ENCODE assay signal across 1 cellular context in genomic region chr10:59036311-59037017, GRCh38.
TF ChIP-seq lines count a peak whose summit lies in the region.

No MANE protein-coding gene starts in this region.

TF ChIP-seq in GM12878, 131 proteins besides CTCF, POLR2A, EP300 and RAD21 (continued from another document):
- TF ChIP-seq TAF1 (IDR thresholded peaks at IDR 0.05; ENCODE audit: borderline replicate concordance, low read depth, low read length) (0 out of 2 replicates have a peak, but pooled peaks have one; percentile 21), NR2C2 (IDR thresholded peaks at IDR 0.05; ENCODE audit: borderline replicate concordance, control insufficient read depth, insufficient read length, low read depth) (no peak), ZBED1 (IDR thresholded peaks at IDR 0.05; ENCODE audit: borderline replicate concordance) (peak; percentile 37; the same call in 1 of the 2 replicates), ATF2 (IDR thresholded peaks at IDR 0.05; ENCODE audit: low read length) (peak; percentile 71; the same call in 1 of the 2 replicates), IRF3 (IDR thresholded peaks at IDR 0.05) (no peak), RAD51 (IDR thresholded peaks at IDR 0.05) (no peak), EGR1 (IDR thresholded peaks at IDR 0.05; ENCODE audit: borderline replicate concordance in 1 of 2, low read depth in 2 of 2, low read length in 2 of 2) (no peak), STAT1 (conservative IDR thresholded peaks at IDR 0.05) (no peak), POU2F2 (IDR thresholded peaks at IDR 0.05; ENCODE audit: borderline replicate concordance, low read depth, low read length) (peak; percentile 89; the same call in 2 of the 3 replicates), POLR2AphosphoS2 (IDR thresholded peaks at IDR 0.05; ENCODE audit: low read depth, low read length) (no peak), ELK1 (IDR thresholded peaks at IDR 0.05; ENCODE audit: low read depth, low read length) (no peak), SP1 (IDR thresholded peaks at IDR 0.05; ENCODE audit: low read depth, low read length) (peak; percentile 36), PML (IDR thresholded peaks at IDR 0.05; ENCODE audit: low read length) (0 out of 2 replicates have a peak, but pooled peaks have one; percentile 43), NFXL1 (IDR thresholded peaks at IDR 0.05; ENCODE audit: borderline replicate concordance) (no peak), NR2F1 (conservative IDR thresholded peaks at IDR 0.05) (peak; percentile 87), PAX5 (IDR thresholded peaks at IDR 0.05; ENCODE audit: borderline replicate concordance, low read depth, low read length) (0 out of 2 replicates have a peak, but pooled peaks have one; percentile 35), NFIC (IDR thresholded peaks at IDR 0.05; ENCODE audit: low read depth, low read length) (peak; percentile 66), FOXM1 (IDR thresholded peaks at IDR 0.05; ENCODE audit: low read depth, low read length) (peak; percentile 63; the same call in 1 of the 2 replicates), PKNOX1 (IDR thresholded peaks at IDR 0.05) (peak; percentile 9; the same call in 1 of the 2 replicates), ZBTB4 (CRISPR knock-in tag; IDR thresholded peaks at IDR 0.05) (no peak), TCF3 (IDR thresholded peaks at IDR 0.05; ENCODE audit: borderline replicate concordance, insufficient read depth, low read depth, low read length) (no peak), CEBPZ (IDR thresholded peaks at IDR 0.05; ENCODE audit: low read depth, low read length) (no peak), MYB (IDR thresholded peaks at IDR 0.05; ENCODE audit: borderline replicate concordance, low read depth, low read length) (no peak), YBX1 (IDR thresholded peaks at IDR 0.05) (no peak), ZBTB40 (IDR thresholded peaks at IDR 0.05; ENCODE audit: borderline replicate concordance) (no peak), TBL1XR1 (IDR thresholded peaks at IDR 0.05; ENCODE audit: low read depth, low read length) (peak; percentile 64; the same call in 1 of the 2 replicates), RELB (IDR thresholded peaks at IDR 0.05; ENCODE audit: low read depth) (peak; percentile 37; the same call in 1 of the 2 replicates), SPI1 (IDR thresholded peaks at IDR 0.05; ENCODE audit: borderline replicate concordance, insufficient read depth, low read depth, low read length) (no peak), MLLT1 (IDR thresholded peaks at IDR 0.05) (no peak), ZNF24 (IDR thresholded peaks at IDR 0.05) (no peak), BCL11A (IDR thresholded peaks at IDR 0.05; ENCODE audit: low read depth, low read length) (peak; percentile 70; the same call in 1 of the 2 replicates), SMC3 (IDR thresholded peaks at IDR 0.05; ENCODE audit: borderline replicate concordance, low read length) (no peak), RUNX3 (IDR thresholded peaks at IDR 0.05; ENCODE audit: low read length) (peak; percentile 72), CHD1 (IDR thresholded peaks at IDR 0.05; ENCODE audit: low read depth, low read length) (no peak), CBX3 (IDR thresholded peaks at IDR 0.05; ENCODE audit: borderline replicate concordance, low read depth) (no peak), EZH2 (IDR thresholded peaks at IDR 0.05; ENCODE audit: borderline replicate concordance, control insufficient read depth, low read depth, low read length) (no peak), CBX5 (IDR thresholded peaks at IDR 0.05; ENCODE audit: low read depth) (no peak), SMAD1 (IDR thresholded peaks at IDR 0.05; ENCODE audit: low read depth, partially characterized antibody) (no peak), WRNIP1 (IDR thresholded peaks at IDR 0.05; ENCODE audit: borderline replicate concordance, low read depth, low read length) (no peak)
